ENCODE assay signal across 1 cellular context in genomic region chr1:63742526-63742925, GRCh38.
TF ChIP-seq lines count a peak whose summit lies in the region.

No MANE protein-coding gene starts in this region.

TF ChIP-seq in GM12878, 131 proteins besides CTCF, POLR2A, EP300 and RAD21:
- TF ChIP-seq SPI1 (IDR thresholded peaks at IDR 0.05; ENCODE audit: borderline replicate concordance, insufficient read depth, low read depth, low read length) (0 out of 2 replicates have a peak, but pooled peaks have one; percentile 3), GABPA (IDR thresholded peaks at IDR 0.05; ENCODE audit: low read depth) (no peak)
